21 cellular contexts compared by ENCODE assay signal in genomic region chr2:131046580-131047274, GRCh38. TPM values are rescaled to one million over a fixed set of nuclear protein-coding genes. Genes with fewer than 3 reads are reported as not detected.
A peak's percentile ranks its signal among the peaks of the same experiment; 100 is the strongest.
DNase-seq lines count a peak whose midpoint lies in the region; ATAC-seq, FAIRE-seq and TF ChIP-seq lines count a peak whose summit lies in the region.
"Had no signal": no experiment of that assay in that cellular context is flagged by ENCODE, and none has a peak within 500 bp of the region (broad histone marks: within the 10 kb centered on the region; RNA-seq: fewer than 3 reads in every experiment).

No MANE protein-coding gene starts in this region.

- dilution Hi-C loops in IMR-90 (cut with HindIII; ENCODE audit: low sequenced_read_pairs, unreplicated experiment) = no loop called here

- H2AK9ac ChIP-seq in IMR-90 (replicated peaks; ENCODE audit: low read depth, low read length, poor library complexity) = no peak overlapping the region

- no peak overlapping the region for H3K56ac ChIP-seq in IMR-90 (ENCODE audit: extremely low read depth, insufficient read depth, low read length)

- peaks cover 6 to 11% of the 10 kb centered on the region in 2 experiments; a peak in 3 of 4 replicates for H3K79me1 ChIP-seq in IMR-90 (ENCODE audit: low read depth in 1 of 2, low read length in 2 of 2)

- no peak for TF ChIP-seq POLR2A in IMR-90 (IDR thresholded peaks at IDR 0.05; ENCODE audit: low read depth, low read length)
- no peak for TF ChIP-seq POLR2A in K562 (conservative IDR thresholded peaks at IDR 0.05)
- TF ChIP-seq POLR2A in HepG2 (IDR thresholded peaks at IDR 0.05; ENCODE audit: insufficient read depth in 1 of 2, low read depth in 2 of 2, low read length in 2 of 2) = no peak

- CTCF ChIA-PET in IMR-90 (lab: Yijun Ruan, JAX) = no interaction called here
- CTCF ChIA-PET in K562 (lab: Yijun Ruan, JAX; ENCODE audit: low intra/inter-chr PET ratio) = no interaction called here
- CTCF ChIA-PET in HepG2 (lab: Yijun Ruan, JAX; ENCODE audit: low intra/inter-chr PET ratio, low total read pairs) = no interaction called here

- no CpG with 5 or more reads among the region's 22 CpGs for WGBS in IMR-90 (ENCODE audit: extremely low coverage in 2 of 2, insufficient read length in 1 of 2), 2 experiments
- WGBS in K562 (ENCODE audit: insufficient coverage, low coverage, missing lambda C conversion rate) = 95% methylated on average over 22 of the region's 22 CpGs
- 97% methylated on average over 22 of the region's 22 CpGs for WGBS in HepG2 (ENCODE audit: low lambda C conversion rate)

- no peak for ATAC-seq in IMR-90 (ENCODE audit: low read depth)
- no peak for ATAC-seq in K562
- no peak for ATAC-seq in HepG2
- ATAC-seq: effector memory CD8-positive, alpha-beta T cell had no signal

- no peak overlapping the region for H3K4me2 ChIP-seq in IMR-90 (ENCODE audit: low read depth, low read length)
- H3K4me2 ChIP-seq in K562 (ENCODE audit: insufficient read depth, low read length) = no peak overlapping the region
- H3K4me2 ChIP-seq in HepG2 (ENCODE audit: low read depth, low read length) = no peak overlapping the region
- H3K4me2 ChIP-seq: BLaER1, GM23338, hepatocyte, smooth muscle cell had no signal

- TF ChIP-seq RAD21 in IMR-90 (IDR thresholded peaks at IDR 0.05; ENCODE audit: low read length) (no peak), K562 (CRISPR knock-in tag; conservative IDR thresholded peaks at IDR 0.05 in 1 of 2, IDR thresholded peaks at IDR 0.05 in 1 of 2) (no peak), HepG2 (CRISPR knock-in tag; IDR thresholded peaks at IDR 0.05) (no peak)

- DNase-seq in IMR-90 (no peak), K562 (ENCODE audit: extremely low read depth in 1 of 4, low spot score in 3 of 4) (no peak), HepG2 (ENCODE audit: low spot score) (no peak), urothelium cell line (ENCODE audit: low spot score) (no peak), AML-193 (lab: John Stamatoyannopoulos, UW) (no peak), AG20443 (ENCODE audit: low spot score) (no peak)
- DNase-seq: activated CD4-positive, alpha-beta T cell treated with anti-CD3 and anti-CD28 coated beads for 48 hours; activated T-cell treated with anti-CD3 and anti-CD28 coated beads, Interleukin-2, amount 50 U/mL, for 1 hour; effector memory CD8-positive, alpha-beta T cell; GF-D8; islet precursor cell; NCI-H1048; NCI-H2081; NCI-H524 had no signal

- no peak overlapping the region for H4K5ac ChIP-seq in IMR-90 (ENCODE audit: low read depth, low read length)

- no peak for TF ChIP-seq CTCF in IMR-90 (conservative IDR thresholded peaks at IDR 0.05; ENCODE audit: low read depth, low read length)
- TF ChIP-seq CTCF in K562 (IDR thresholded peaks at IDR 0.05 in 2 of 3, conservative IDR thresholded peaks at IDR 0.05 in 1 of 3; ENCODE audit: insufficient read depth in 2 of 3, low read depth in 1 of 3, low read length in 3 of 3) = no peak
- no peak for TF ChIP-seq CTCF in HepG2 (CRISPR knock-in tag; IDR thresholded peaks at IDR 0.05)

- H2BK120ac ChIP-seq in IMR-90 (ENCODE audit: low read depth, low read length) = no peak overlapping the region

- H3K9me1 ChIP-seq in IMR-90 (ENCODE audit: insufficient read depth, low read length) (no peaks in the 10 kb centered on the region), K562 (ENCODE audit: control insufficient read depth, insufficient read depth, low read length) (peaks cover 4% of the 10 kb centered on the region)

- H3K9me3 ChIP-seq in IMR-90 (ENCODE audit: control insufficient read depth, insufficient read depth, low read length) (no peaks in the 10 kb centered on the region), K562 (replicated peaks; ENCODE audit: control insufficient read depth, insufficient read depth, low read depth, low read length) (no peaks in the 10 kb centered on the region), HepG2 (ENCODE audit: low read length) (no peaks in the 10 kb centered on the region), skeletal muscle tissue (ENCODE audit: control insufficient read depth in 3 of 3, low read length in 3 of 3) (no peaks in the 10 kb centered on the region)
- H3K9me3 ChIP-seq: BLaER1, tibial nerve had no signal

- peak overlapping the region; percentile 17 for H2AFZ ChIP-seq in IMR-90 (replicated peaks; ENCODE audit: low read length, poor library complexity)
- H2AFZ ChIP-seq in K562 (ENCODE audit: low read depth, low read length) = no peak overlapping the region
- H2AFZ ChIP-seq in HepG2 (ENCODE audit: low read length) = no peak overlapping the region
- H2AFZ ChIP-seq: GM23338, hepatocyte, parathyroid adenoma had no signal

- H3K9ac ChIP-seq in IMR-90 (ENCODE audit: low read depth, low read length) (no peak overlapping the region), K562 (ENCODE audit: insufficient read depth in 1 of 2, low read depth in 2 of 2, low read length in 2 of 2) (no peak overlapping the region), HepG2 (ENCODE audit: insufficient read depth, low read depth, low read length) (no peak overlapping the region), skeletal muscle tissue (ENCODE audit: low read depth in 1 of 3, low read length in 3 of 3) (peak overlapping the region in 2 of 3 donors; percentile 33 to 57)
- H3K9ac ChIP-seq: BLaER1, parathyroid adenoma had no signal

- no peak overlapping the region for H2BK5ac ChIP-seq in IMR-90 (ENCODE audit: low read depth, low read length, poor library complexity, severe bottlenecking)

- in situ Hi-C loops in IMR-90 (cut with MboI; ENCODE audit: low sequenced_read_pairs) (no loop called here), K562 (cut with MboI) (no loop called here), HepG2 (cut with HindIII; ENCODE audit: extremely low pct_ligation_motif_present, low pct_unique_long_range_greater_than_20kb) (no loop called here)

- H3K27ac ChIP-seq in IMR-90 (ENCODE audit: insufficient read depth, low read length) (no peak overlapping the region), K562 (ENCODE audit: extremely low read depth, low read depth, low read length) (no peak overlapping the region), HepG2 (ENCODE audit: extremely low read length, insufficient read depth, low read length) (no peak overlapping the region), skeletal muscle tissue (ENCODE audit: low read depth, low read length) (peak overlapping the region; percentile 19)
- H3K27ac ChIP-seq: BLaER1, hepatocyte, parathyroid adenoma, tibial nerve had no signal

- TF ChIP-seq EP300 in K562 (IDR thresholded peaks at IDR 0.05; ENCODE audit: low read length) (no peak), HepG2 (IDR thresholded peaks at IDR 0.05; ENCODE audit: low read depth in 2 of 2, low read length in 2 of 2) (no peak), HepG2 (CRISPR knock-in tag; IDR thresholded peaks at IDR 0.05; ENCODE audit: borderline replicate concordance) (no peak)

- no TSS peak for BruUV-seq in IMR-90 (replicated peaks; lab: Mats Ljungman, UMichigan)
- no TSS peak for BruUV-seq in K562 (replicated peaks; lab: Mats Ljungman, UMichigan)
- no TSS peak for BruUV-seq in HepG2 (replicated peaks; lab: Mats Ljungman, UMichigan)

- H4K8ac ChIP-seq in IMR-90 (ENCODE audit: low read depth in 2 of 2, low read length in 2 of 2) = no peak overlapping the region

- H3K23ac ChIP-seq in IMR-90 (ENCODE audit: low read depth, low read length) = no peak overlapping the region

- no peak overlapping the region for H2BK15ac ChIP-seq in IMR-90 (ENCODE audit: low read depth, low read length)

- no peak for FAIRE-seq in K562 (lab: Jason Lieb, UNC)
- FAIRE-seq in HepG2 (lab: Jason Lieb, UNC) = no peak
- no peak for FAIRE-seq in urothelium cell line (lab: Jason Lieb, UNC)

- H3K4ac ChIP-seq in IMR-90 (ENCODE audit: low read depth, low read length) = no peak overlapping the region

- no peak overlapping the region for H2BK20ac ChIP-seq in IMR-90 (ENCODE audit: low read depth, low read length)

- H3K4me3 ChIP-seq in IMR-90 (ENCODE audit: insufficient read depth, low read depth, low read length) (no peak overlapping the region), K562 (no peak overlapping the region), HepG2 (replicated peaks in 1 of 3; ENCODE audit: insufficient read depth in 1 of 3, low read depth in 2 of 3, low read length in 3 of 3) (no peak overlapping the region), skeletal muscle tissue (ENCODE audit: low read length in 3 of 3) (no peak overlapping the region)
- H3K4me3 ChIP-seq: BLaER1, GM23338, hepatocyte, smooth muscle cell, tibial nerve had no signal

- POLR2A ChIA-PET in IMR-90 (lab: Charles Lee; ENCODE audit: unreplicated experiment) (no interaction called here), K562 (lab: Yijun Ruan, JAX) (interaction anchor here (1.9 kb wide), 1 partner anchor 20 kb away, joined by 4 read pairs; no protein-coding TSS in a partner anchor), HepG2 (lab: Yijun Ruan, JAX) (no interaction called here)

- H2AK5ac ChIP-seq in IMR-90 (ENCODE audit: low read depth, low read length) = no peak overlapping the region

- no peak overlapping the region for H4K91ac ChIP-seq in IMR-90 (ENCODE audit: insufficient read depth, low read depth, low read length)

- H4K20me1 ChIP-seq in IMR-90 (ENCODE audit: insufficient read depth, low read length) (peaks cover 20% of the 10 kb centered on the region), K562 (replicated peaks; ENCODE audit: control insufficient read depth, insufficient read depth, low read length) (peaks cover 11% of the 10 kb centered on the region), HepG2 (ENCODE audit: insufficient read depth, low read length) (peaks cover 2% of the 10 kb centered on the region)

- no peaks in the 10 kb centered on the region for H3K79me2 ChIP-seq in K562 (ENCODE audit: control insufficient read depth, insufficient read depth, low read length)
- H3K79me2 ChIP-seq in HepG2 (ENCODE audit: insufficient read depth, low read length) = no peaks in the 10 kb centered on the region
- H3K79me2 ChIP-seq: parathyroid adenoma had no signal

- H3K18ac ChIP-seq in IMR-90 (ENCODE audit: low read depth, low read length) = no peak overlapping the region

- intact Hi-C loops in IMR-90 (cut with micrococcal nuclease) = no loop called here
- intact Hi-C loops in K562 (cut with micrococcal nuclease) = no loop called here
- intact Hi-C loops in HepG2 (cut with micrococcal nuclease; ENCODE audit: unreplicated experiment) = no loop called here

- no peaks in the 10 kb centered on the region for H3K27me3 ChIP-seq in IMR-90 (ENCODE audit: control insufficient read depth, insufficient read depth, low read length)
- no peaks in the 10 kb centered on the region for H3K27me3 ChIP-seq in K562 (ENCODE audit: control insufficient read depth in 2 of 2, insufficient read depth in 2 of 2, low read length in 2 of 2)
- H3K27me3 ChIP-seq in HepG2 (ENCODE audit: control insufficient read depth in 1 of 2, insufficient read depth in 2 of 2, low read length in 2 of 2) = no peaks in the 10 kb centered on the region
- no peaks in the 10 kb centered on the region for H3K27me3 ChIP-seq in skeletal muscle tissue (ENCODE audit: control insufficient read depth in 3 of 3, insufficient read depth in 3 of 3, low read length in 3 of 3)
- H3K27me3 ChIP-seq: BLaER1, hepatocyte, tibial nerve had no signal

- H3K4me1 ChIP-seq in IMR-90 (ENCODE audit: control insufficient read depth, insufficient read depth, low read length) = no peaks in the 10 kb centered on the region
- H3K4me1 ChIP-seq in K562 (replicated peaks in 1 of 2; ENCODE audit: control insufficient read depth in 2 of 2, insufficient read depth in 2 of 2, low read length in 2 of 2) = peaks cover 0 to 18% of the 10 kb centered on the region in 2 experiments; a peak in 1 of 5 replicates
- no peaks in the 10 kb centered on the region for H3K4me1 ChIP-seq in HepG2 (ENCODE audit: insufficient read depth, low read length)
- peaks cover 23 to 61% (median 36%) of the 10 kb centered on the region in 3 donors for H3K4me1 ChIP-seq in skeletal muscle tissue (ENCODE audit: control insufficient read depth in 3 of 3, insufficient read depth in 3 of 3, low read length in 3 of 3)
- H3K4me1 ChIP-seq: parathyroid adenoma, tibial nerve had no signal

- H3K14ac ChIP-seq in IMR-90 (replicated peaks; ENCODE audit: low read depth, low read length) = no peak overlapping the region

- H3K36me3 ChIP-seq in IMR-90 (ENCODE audit: control insufficient read depth, insufficient read depth, low read length) (peaks cover 38% of the 10 kb centered on the region), K562 (ENCODE audit: control insufficient read depth, insufficient read depth, low read length) (peaks cover 52% of the 10 kb centered on the region), HepG2 (replicated peaks in 1 of 2; ENCODE audit: control insufficient read depth in 1 of 2, insufficient read depth in 2 of 2, low read length in 2 of 2) (peaks cover 32 to 50% of the 10 kb centered on the region in 2 experiments), skeletal muscle tissue (ENCODE audit: control insufficient read depth in 3 of 3, insufficient read depth in 3 of 3, low read length in 3 of 3) (peaks cover 20 to 30% (median 21%) of the 10 kb centered on the region in 3 donors)

RNA-seq across cellular contexts. Expression of gene FAM168B, which starts 46.5 kb away (rescaled TPM):
- total RNA-seq in IMR-90 (2012; rRNA removed) = 76.4 and 86.7 TPM in 2 replicates
- 106 and 121 TPM in 2 replicates for polyA plus RNA-seq in IMR-90 (2012; rRNA removed)
- polyA plus RNA-seq in IMR-90 (2012; cell fraction: cytosol; rRNA removed) = 49.5 and 136 TPM in 2 replicates
- 70.7 and 119 TPM in 2 replicates for polyA plus RNA-seq in IMR-90 (2012; cell fraction: nucleus; rRNA removed; ENCODE audit: low replicate concordance)
- total RNA-seq in K562 (2011; cell fraction: chromatin; rRNA removed; ENCODE audit: low replicate concordance) = 23.5 and 25.5 TPM in 2 replicates
- 19.7 and 21.8 TPM in 2 replicates for total RNA-seq in K562 (2011; cell fraction: nucleolus; rRNA removed)
- 26.0 and 35.7 TPM in 2 replicates for total RNA-seq in K562 (2011; cell fraction: nucleoplasm; rRNA removed)
- 46.1 and 60.8 TPM in 2 replicates for total RNA-seq in K562 (2014; rRNA removed)
- total RNA-seq in K562 (2014; rRNA removed; fragmentation: Illumina TruSeq; extraction: Trizol) = 32.1 and 33.9 TPM in 2 replicates
- 39.0 and 40.1 TPM in 2 replicates for total RNA-seq in K562 (2015; rRNA removed; fragmentation: Illumina TruSeq; extraction: Trizol)
- total RNA-seq in K562 (2021) = 67.4 and 76.0 TPM in 2 replicates
- 51.6 and 56.9 TPM in 2 replicates for polyA plus RNA-seq in K562 (2011; rRNA removed)
- polyA plus RNA-seq in K562 (2011; cell fraction: cytosol; rRNA removed) = 89.9 and 202 TPM in 2 replicates
- 47.2 and 74.0 TPM in 2 replicates for polyA plus RNA-seq in K562 (2011; cell fraction: nucleus; rRNA removed)
- 53.3 and 56.9 TPM in 2 replicates for polyA plus RNA-seq in K562 (2012)
- polyA plus RNA-seq in K562 (2014; fragmentation: Illumina TruSeq; extraction: Trizol) = 47.8 and 56.3 TPM in 2 replicates
- 1 to 10 TPM; 3.3 to 5.4 TPM for polyA plus RNA-seq in K562 (2014; fragmentation: Nextera tagmentation; extraction: Ambion mirVana)
- 59.4 and 64.2 TPM in 2 replicates for polyA plus RNA-seq in K562 (2014; rRNA removed)
- polyA minus RNA-seq in K562 (2011; rRNA and poly(A)+ RNA removed) = 25.2 and 36.1 TPM in 2 replicates
- 38.3 and 40.4 TPM in 2 replicates for polyA minus RNA-seq in K562 (2011; cell fraction: cytosol; rRNA and poly(A)+ RNA removed)
- polyA minus RNA-seq in K562 (2011; cell fraction: nucleus; rRNA and poly(A)+ RNA removed) = 12.5 and 15.2 TPM in 2 replicates
- 63.7 and 64.5 TPM in 2 replicates for total RNA-seq in HepG2 (2016; rRNA removed; fragmentation: Illumina TruSeq; extraction: Trizol)
- total RNA-seq in HepG2 (2016; cell fraction: cytosol; rRNA removed; fragmentation: Illumina TruSeq; extraction: Trizol; ENCODE audit: low read depth) = 5.2 and 5.9 TPM in 2 replicates
- total RNA-seq in HepG2 (2016; cell fraction: insoluble cytoplasmic fraction; rRNA removed; fragmentation: Illumina TruSeq; extraction: Trizol) = 54.8 and 65.4 TPM in 2 replicates
- 19.1 and 22.7 TPM in 2 replicates for total RNA-seq in HepG2 (2016; cell fraction: membrane; rRNA removed; fragmentation: Illumina TruSeq; extraction: Trizol)
- total RNA-seq in HepG2 (2016; cell fraction: nucleus; rRNA removed; fragmentation: Illumina TruSeq; extraction: Trizol) = 38.5 and 42.2 TPM in 2 replicates
- polyA plus RNA-seq in HepG2 (2011; rRNA removed) = 113 and 127 TPM in 2 replicates
- 82.0 and 115 TPM in 2 replicates for polyA plus RNA-seq in HepG2 (2011; cell fraction: cytosol; rRNA removed)
- polyA plus RNA-seq in HepG2 (2011; cell fraction: nucleus; rRNA removed) = 115 and 127 TPM in 2 replicates
- 63.9 and 65.2 TPM in 2 replicates for polyA plus RNA-seq in HepG2 (2012)
- 3.6 and 4.4 TPM in 2 replicates for polyA plus RNA-seq in HepG2 (2016; cell fraction: cytosol; fragmentation: Illumina TruSeq; extraction: Trizol; ENCODE audit: low read depth)
- polyA plus RNA-seq in HepG2 (2016; cell fraction: insoluble cytoplasmic fraction; fragmentation: Illumina TruSeq; extraction: Trizol; ENCODE audit: low read depth) = 63.7 and 70.4 TPM in 2 replicates
- polyA plus RNA-seq in HepG2 (2016; cell fraction: membrane; fragmentation: Illumina TruSeq; extraction: Trizol; ENCODE audit: low read depth) = 10.7 and 10.9 TPM in 2 replicates
- 58.6 and 63.4 TPM in 2 replicates for polyA plus RNA-seq in HepG2 (2016; cell fraction: nucleus; fragmentation: Illumina TruSeq; extraction: Trizol; ENCODE audit: insufficient read depth, low read depth)
- 146 and 269 TPM in 2 replicates for polyA minus RNA-seq in HepG2 (2011; rRNA and poly(A)+ RNA removed; ENCODE audit: low replicate concordance)
- polyA minus RNA-seq in HepG2 (2011; cell fraction: cytosol; rRNA and poly(A)+ RNA removed) = 63.9 and 69.7 TPM in 2 replicates
- 31.0 and 31.8 TPM in 2 replicates for polyA minus RNA-seq in HepG2 (2011; cell fraction: nucleus; rRNA and poly(A)+ RNA removed)
- total RNA-seq in skeletal muscle tissue = 57.4 TPM

RNA-seq across cellular contexts. Expression of gene PLEKHB2, which starts 58.4 kb away (rescaled TPM):
- total RNA-seq in IMR-90 (2012; rRNA removed) (82.1 and 118 TPM in 2 replicates), K562 (2014; rRNA removed) (48.6 and 65.2 TPM in 2 replicates), K562 (2014; rRNA removed; fragmentation: Illumina TruSeq; extraction: Trizol) (44.1 and 46.7 TPM in 2 replicates), K562 (2015; rRNA removed; fragmentation: Illumina TruSeq; extraction: Trizol) (43.7 and 47.3 TPM in 2 replicates), K562 (2021) (56.5 TPM in 2 replicates), HepG2 (2016; rRNA removed; fragmentation: Illumina TruSeq; extraction: Trizol) (78.9 and 110 TPM in 2 replicates), skeletal muscle tissue (46.4 TPM)
- polyA plus RNA-seq in IMR-90 (2012; rRNA removed) (57.6 and 62.9 TPM in 2 replicates), K562 (2011; rRNA removed) (53.8 and 71.5 TPM in 2 replicates), K562 (2014; fragmentation: Illumina TruSeq; extraction: Trizol) (55.4 and 56.2 TPM in 2 replicates), K562 (2014; fragmentation: Nextera tagmentation; extraction: Ambion mirVana) (10 to 100 TPM; 41.3 to 42.6 TPM), K562 (2014; rRNA removed) (50.2 and 53.0 TPM in 2 replicates), HepG2 (2011; rRNA removed) (61.5 and 73.0 TPM in 2 replicates)
- polyA plus RNA-seq in IMR-90 (2012; cell fraction: cytosol; rRNA removed) = 27.2 and 28.3 TPM in 2 replicates
- polyA plus RNA-seq in IMR-90 (2012; cell fraction: nucleus; rRNA removed; ENCODE audit: low replicate concordance) = 12.8 and 29.2 TPM in 2 replicates
- total RNA-seq in K562 (2011; cell fraction: chromatin; rRNA removed; ENCODE audit: low replicate concordance) = 57.5 and 90.0 TPM in 2 replicates
- 40.9 and 42.5 TPM in 2 replicates for total RNA-seq in K562 (2011; cell fraction: nucleolus; rRNA removed)
- total RNA-seq in K562 (2011; cell fraction: nucleoplasm; rRNA removed) = 74.6 and 88.2 TPM in 2 replicates
- polyA plus RNA-seq in K562 (2011; cell fraction: cytosol; rRNA removed) = 57.4 and 73.3 TPM in 2 replicates
- polyA plus RNA-seq in K562 (2011; cell fraction: nucleus; rRNA removed) = 29.5 and 30.0 TPM in 2 replicates
- 53.7 and 58.0 TPM in 2 replicates for polyA plus RNA-seq in K562 (2012)
- 80.6 and 119 TPM in 2 replicates for polyA minus RNA-seq in K562 (2011; rRNA and poly(A)+ RNA removed)
- 54.8 and 64.5 TPM in 2 replicates for polyA minus RNA-seq in K562 (2011; cell fraction: cytosol; rRNA and poly(A)+ RNA removed)
- polyA minus RNA-seq in K562 (2011; cell fraction: nucleus; rRNA and poly(A)+ RNA removed) = 20.1 and 30.9 TPM in 2 replicates
- 5.7 and 5.8 TPM in 2 replicates for total RNA-seq in HepG2 (2016; cell fraction: cytosol; rRNA removed; fragmentation: Illumina TruSeq; extraction: Trizol; ENCODE audit: low read depth)
- total RNA-seq in HepG2 (2016; cell fraction: insoluble cytoplasmic fraction; rRNA removed; fragmentation: Illumina TruSeq; extraction: Trizol) = 79.4 and 115 TPM in 2 replicates
- total RNA-seq in HepG2 (2016; cell fraction: membrane; rRNA removed; fragmentation: Illumina TruSeq; extraction: Trizol) = 23.2 and 24.7 TPM in 2 replicates
- total RNA-seq in HepG2 (2016; cell fraction: nucleus; rRNA removed; fragmentation: Illumina TruSeq; extraction: Trizol) = 42.5 and 48.0 TPM in 2 replicates
- 65.3 and 72.4 TPM in 2 replicates for polyA plus RNA-seq in HepG2 (2011; cell fraction: cytosol; rRNA removed)
- 45.0 and 54.5 TPM in 2 replicates for polyA plus RNA-seq in HepG2 (2011; cell fraction: nucleus; rRNA removed)
- polyA plus RNA-seq in HepG2 (2012) = 45.1 and 56.7 TPM in 2 replicates
- 3.1 TPM in 2 replicates for polyA plus RNA-seq in HepG2 (2016; cell fraction: cytosol; fragmentation: Illumina TruSeq; extraction: Trizol; ENCODE audit: low read depth)
- 88.2 and 92.6 TPM in 2 replicates for polyA plus RNA-seq in HepG2 (2016; cell fraction: insoluble cytoplasmic fraction; fragmentation: Illumina TruSeq; extraction: Trizol; ENCODE audit: low read depth)
- 9.5 and 11.4 TPM in 2 replicates for polyA plus RNA-seq in HepG2 (2016; cell fraction: membrane; fragmentation: Illumina TruSeq; extraction: Trizol; ENCODE audit: low read depth)
- 55.3 and 58.5 TPM in 2 replicates for polyA plus RNA-seq in HepG2 (2016; cell fraction: nucleus; fragmentation: Illumina TruSeq; extraction: Trizol; ENCODE audit: insufficient read depth, low read depth)
- 79.4 and 118 TPM in 2 replicates for polyA minus RNA-seq in HepG2 (2011; rRNA and poly(A)+ RNA removed; ENCODE audit: low replicate concordance)
- 62.2 and 79.1 TPM in 2 replicates for polyA minus RNA-seq in HepG2 (2011; cell fraction: cytosol; rRNA and poly(A)+ RNA removed)
- 51.4 and 56.7 TPM in 2 replicates for polyA minus RNA-seq in HepG2 (2011; cell fraction: nucleus; rRNA and poly(A)+ RNA removed)

Comparison
In these comparisons a context has a peak if more than half of its experiments do, and no peak if none do; other contexts are left out.
1. H3K9ac ChIP-seq: peak in skeletal muscle tissue (2 of 3); none in IMR-90 (single experiment), K562 (0 of 2) and HepG2 (single experiment).